Comparison of ENCODE assay signal across 12 cellular contexts in genomic region chr18:26438980-26439379, GRCh38.
DNase-seq lines count a peak whose midpoint lies in the region; ATAC-seq and FAIRE-seq lines count a peak whose summit lies in the region.
"Had no signal": no experiment of that assay in that cellular context is flagged by ENCODE, and none has a peak within 500 bp of the region (broad histone marks: within the 10 kb centered on the region; RNA-seq: fewer than 3 reads in every experiment).

No MANE protein-coding gene starts in this region.

- FAIRE-seq in urothelium cell line (lab: Jason Lieb, UNC) = no peak

- ATAC-seq in GM18517 (IDR thresholded peaks at IDR 0.05; ENCODE audit: unreplicated experiment) (peak; percentile 99), GM21526 (IDR thresholded peaks at IDR 0.05; ENCODE audit: low FRiP score, unreplicated experiment) (peak; percentile 99), HG03135 (IDR thresholded peaks at IDR 0.05; ENCODE audit: unreplicated experiment) (peak; percentile 100)

- DNase-seq in SKM-1 (lab: John Stamatoyannopoulos, UW; ENCODE audit: unreplicated experiment) (peak; percentile 11), cerebellar cortex (ENCODE audit: low spot score) (no peak), urothelium cell line (ENCODE audit: low spot score) (no peak)
- no peak for DNase-seq in stimulated activated CD4-positive, alpha-beta T cell treated with anti-CD3 and anti-CD28 coated beads, Interleukin-2, amount 100 ng/mL, for 48 hours
- no peak for DNase-seq in NK-92 treated with Interleukin-12 subunit alpha and Interleukin-12 subunit beta, amount 100 ng/mL, for 24 hours (lab: John Stamatoyannopoulos, UW)
- DNase-seq: activated T-cell treated with anti-CD3 and anti-CD28 coated beads, Interleukin-2, amount 50 U/mL, for 1 hour; CD4-positive, alpha-beta T cell; GM23248; NCI-H1436 had no signal
